Comparison of ENCODE assay signal across 8 cellular contexts in genomic region chr17:76585649-76586593, GRCh38. TPM values are rescaled to one million over a fixed set of nuclear protein-coding genes. Genes with fewer than 3 reads are reported as not detected.
DNase-seq lines count a peak whose midpoint lies in the region; ATAC-seq lines count a peak whose summit lies in the region.

Gene ST6GALNAC2 (minus strand): TSS chr17:76585860. CDS start chr17:76585808, 52 bp downstream.

- no peak within 1 kb of the TSS for H3K27ac ChIP-seq in CD8-positive, alpha-beta memory T cell (ENCODE audit: low read depth, low read length)
- H3K27ac ChIP-seq in HUES6 (ENCODE audit: low read depth, low read length), result no peak within 1 kb of the TSS

- ATAC-seq in T-helper 17 cell (peak; percentile 86), GM21737 (IDR thresholded peaks at IDR 0.05; ENCODE audit: unreplicated experiment) (no peak), GM21447 (IDR thresholded peaks at IDR 0.05; ENCODE audit: unreplicated experiment) (no peak)
- ATAC-seq in central memory CD8-positive, alpha-beta T cell (replicated peaks; ENCODE audit: extremely low read depth, poor library complexity, severe bottlenecking), result peak; percentile 82

- H3K4me3 ChIP-seq in CD8-positive, alpha-beta memory T cell (ENCODE audit: low read length), result peak within 1 kb of the TSS; percentile 39
- H3K4me3 ChIP-seq in HUES6 (ENCODE audit: low read depth, low read length), result peak within 1 kb of the TSS; percentile 63

- no peaks in the 10 kb centered on the region for H3K9me3 Mint-ChIP-seq in CD8-positive, alpha-beta memory T cell
- H3K9me3 Mint-ChIP-seq in central memory CD8-positive, alpha-beta T cell, result no peaks in the 10 kb centered on the region

- H3K27me3 Mint-ChIP-seq in CD8-positive, alpha-beta memory T cell, result peaks cover 43 to 48% of the 10 kb centered on the region in 2 donors
- H3K27me3 Mint-ChIP-seq in T-helper 17 cell, result peaks cover 47% of the 10 kb centered on the region
- H3K27me3 Mint-ChIP-seq in central memory CD8-positive, alpha-beta T cell, result peaks cover 39% of the 10 kb centered on the region

- H3K36me3 ChIP-seq in CD8-positive, alpha-beta memory T cell (ENCODE audit: insufficient read depth, low read length), result no peaks in the 10 kb centered on the region
- no peaks in the 10 kb centered on the region for H3K36me3 ChIP-seq in HUES6 (ENCODE audit: control insufficient read depth, insufficient read depth, low read length)

- CTCF ChIA-PET in CD8-positive, alpha-beta memory T cell (lab: Charles Lee), result interaction anchor here (0.7 to 3.6 kb wide), 15 partner anchors 9 to 119 kb away, joined by 3 to 22 read pairs (median 4); partner anchors contain the start of gene AANAT

- H3K27me3 ChIP-seq in CD8-positive, alpha-beta memory T cell (ENCODE audit: insufficient read depth, low read length, poor library complexity, severe bottlenecking), result peaks cover 16% of the 10 kb centered on the region
- peaks cover 55% of the 10 kb centered on the region for H3K27me3 ChIP-seq in HUES6 (ENCODE audit: control insufficient read depth, insufficient read depth, low read length)

- peak within 1 kb of the TSS in 2 of 8 donors; percentile 43 to 87 for H3K27ac Mint-ChIP-seq in CD8-positive, alpha-beta memory T cell
- H3K27ac Mint-ChIP-seq in T-helper 17 cell, result peak within 1 kb of the TSS; percentile 16
- H3K27ac Mint-ChIP-seq in central memory CD8-positive, alpha-beta T cell (ENCODE audit: low read depth), result no peak within 1 kb of the TSS

- H3K9ac ChIP-seq in HUES6 (ENCODE audit: low read length), result peak within 1 kb of the TSS; percentile 60

- H3K9me3 ChIP-seq in CD8-positive, alpha-beta memory T cell (ENCODE audit: low read length), result no peaks in the 10 kb centered on the region
- H3K9me3 ChIP-seq in HUES6 (ENCODE audit: control insufficient read depth, insufficient read depth, low read depth, low read length) (no peaks in the 10 kb centered on the region), T-helper 17 cell (ENCODE audit: control insufficient read depth, low read length, poor library complexity, severe bottlenecking) (no peaks in the 10 kb centered on the region)

- H3K4me1 Mint-ChIP-seq in CD8-positive, alpha-beta memory T cell, result peaks cover 0 to 24% (median 9%) of the 10 kb centered on the region in 3 donors
- H3K4me1 Mint-ChIP-seq in T-helper 17 cell, result peaks cover 5% of the 10 kb centered on the region
- peaks cover 10% of the 10 kb centered on the region for H3K4me1 Mint-ChIP-seq in central memory CD8-positive, alpha-beta T cell

- peak; percentile 18 to 74 (median 41) for DNase-seq in CD8-positive, alpha-beta memory T cell
- peak; percentile 21 to 41 (median 33) for DNase-seq in T-helper 17 cell
- DNase-seq in central memory CD8-positive, alpha-beta T cell (ENCODE audit: low spot score in 2 of 2), result peak; percentile 33 to 39
- peak; percentile 70 for DNase-seq in kidney tubule cell (ENCODE audit: low spot score)
- DNase-seq in stimulated activated CD4-positive, alpha-beta T cell treated with anti-CD3 and anti-CD28 coated beads, Interleukin-4, amount 100 ng/mL, for 24 hours, result peak; percentile 24

- H3K36me3 Mint-ChIP-seq in CD8-positive, alpha-beta memory T cell, result peaks cover 0 to 13% (median 2%) of the 10 kb centered on the region in 3 donors
- peaks cover 5% of the 10 kb centered on the region for H3K36me3 Mint-ChIP-seq in T-helper 17 cell (ENCODE audit: low read depth)
- no peaks in the 10 kb centered on the region for H3K36me3 Mint-ChIP-seq in central memory CD8-positive, alpha-beta T cell (ENCODE audit: insufficient read depth)

- peaks cover 10% of the 10 kb centered on the region for H3K4me1 ChIP-seq in CD8-positive, alpha-beta memory T cell (ENCODE audit: insufficient read depth, low read length)
- peaks cover 13% of the 10 kb centered on the region for H3K4me1 ChIP-seq in HUES6 (ENCODE audit: control insufficient read depth, insufficient read depth, low read length)

- POLR2A ChIA-PET in CD8-positive, alpha-beta memory T cell (lab: Charles Lee), result interaction anchor here (0.8 to 1.5 kb wide), 5 partner anchors 28 to 63 kb away, joined by 3 to 4 read pairs (median 3); no protein-coding TSS in a partner anchor

- H3K4me3 Mint-ChIP-seq in CD8-positive, alpha-beta memory T cell, result peak within 1 kb of the TSS; percentile 67 to 88 (median 75)
- H3K4me3 Mint-ChIP-seq in T-helper 17 cell, result peak within 1 kb of the TSS; percentile 79
- H3K4me3 Mint-ChIP-seq in central memory CD8-positive, alpha-beta T cell, result peak within 1 kb of the TSS; percentile 74

RNA-seq across cellular contexts. Expression of gene ST6GALNAC2, which starts in this region (rescaled TPM):
- total RNA-seq in CD8-positive, alpha-beta memory T cell, result 1 to 10 TPM in 1 of 2 experiments, under 1 TPM in 1; 0.83 to 1.0 TPM
- polyA plus RNA-seq in CD8-positive, alpha-beta memory T cell, result 2.9 TPM
- total RNA-seq in T-helper 17 cell, result 1 to 10 TPM in 1 of 2 donors, under 1 TPM in 1; 0.68 to 2.2 TPM

Comparison
In these comparisons a context has a peak if more than half of its experiments do, and no peak if none do; other contexts are left out.
1. ATAC-seq: peak in T-helper 17 cell (single experiment) and central memory CD8-positive, alpha-beta T cell (single experiment); none in GM21737 (single experiment) and GM21447 (single experiment).
2. Peak in every context shown above with its lines, with median percentiles within 50 percentile points of each other: DNase-seq and H3K4me3 Mint-ChIP-seq.